In the genomic region with DNA sequence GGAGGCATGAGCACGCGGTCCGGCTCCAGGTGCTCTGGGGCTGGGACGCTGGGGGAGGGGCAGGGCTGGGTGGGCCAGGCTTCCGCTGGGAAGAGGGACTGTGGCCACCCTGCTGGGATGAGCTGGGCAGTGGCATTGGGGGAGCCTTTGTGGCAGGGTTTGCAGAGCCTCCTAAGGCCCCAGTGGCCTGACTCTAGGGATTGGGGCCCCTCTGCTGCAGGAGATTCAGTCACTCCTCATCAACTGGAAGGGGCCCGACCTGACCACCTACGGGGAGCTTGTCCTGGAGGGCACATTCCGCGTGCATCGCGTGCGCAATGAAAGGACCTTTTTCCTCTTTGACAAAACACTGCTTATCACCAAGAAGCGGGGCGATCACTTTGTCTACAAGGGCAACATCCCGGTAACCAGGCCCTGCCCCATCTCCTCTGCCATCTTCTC, we compare ENCODE assay signal across 22 cellular contexts.
"Had no signal": no experiment of that assay in that cellular context is flagged by ENCODE, and none has a peak within 500 bp of the region (broad histone marks: within the 10 kb centered on the region; RNA-seq: fewer than 3 reads in every experiment).

No MANE protein-coding gene starts in this region.

- H3K4me3 ChIP-seq: adrenal gland, left lung, sigmoid colon, SJSA1, testis, upper lobe of left lung had no signal

- H3K27me3 Mint-ChIP-seq: activated CD8-positive, alpha-beta memory T cell treated with anti-CD3 and anti-CD28 coated beads, Interleukin-2, amount 10 ng/mL, durations not matched to agents 7 days and 5 days had no signal

- H3K9me3 Mint-ChIP-seq: activated naive CD4-positive, alpha-beta T cell treated with anti-CD3 and anti-CD28 coated beads, Interleukin-2, amount 50 U/mL, for 72 hours; memory B cell; stimulated activated memory B cell treated with anti-CD40 and anti-IgM and Interleukin-4, amounts not matched to agents 10 μg/mL and 1 μg/mL and 100 μg/mL, for 72 hours had no signal

- H3K4me1 ChIP-seq: adrenal gland, testis had no signal

- DNase-seq: activated CD4-positive, alpha-beta T cell treated with anti-CD3 and anti-CD28 coated beads for 1 hour; activated CD4-positive, alpha-beta T cell treated with anti-CD3 and anti-CD28 coated beads, Interleukin-2, amount 50 U/mL, for 48 hours; activated CD8-positive, alpha-beta memory T cell treated with anti-CD3 and anti-CD28 coated beads, Interleukin-2, amount 10 ng/mL, durations not matched to agents 7 days and 5 days; activated T-cell treated with anti-CD3 and anti-CD28 coated beads, Interleukin-2, amount 50 U/mL, for 1 hour; adrenal gland; erythroblast; foreskin melanocyte; hypothalamus; left lung; sigmoid colon; stimulated activated CD4-positive, alpha-beta T cell treated with anti-CD3 and anti-CD28 coated beads, Interleukin-4, amount 100 ng/mL, for 4 hours; T-helper 2 cell; testis; WERI-Rb-1 had no signal

- H3K36me3 Mint-ChIP-seq: activated naive CD4-positive, alpha-beta T cell treated with anti-CD3 and anti-CD28 coated beads, Interleukin-2, amount 50 U/mL, for 72 hours; memory B cell; stimulated activated memory B cell treated with anti-CD40 and anti-IgM and Interleukin-4, amounts not matched to agents 10 μg/mL and 1 μg/mL and 100 μg/mL, for 72 hours had no signal

- H3K27ac ChIP-seq: adrenal gland, left lung, parathyroid adenoma, sigmoid colon, SJSA1, testis, upper lobe of left lung, WERI-Rb-1 had no signal

- FAIRE-seq: astrocyte, keratinocyte had no signal

- H3K27ac Mint-ChIP-seq: activated CD8-positive, alpha-beta memory T cell treated with anti-CD3 and anti-CD28 coated beads, Interleukin-2, amount 10 ng/mL, durations not matched to agents 7 days and 5 days; memory B cell; stimulated activated memory B cell treated with anti-CD40 and anti-IgM and Interleukin-4, amounts not matched to agents 10 μg/mL and 1 μg/mL and 100 μg/mL, for 72 hours had no signal

- H3K4me3 Mint-ChIP-seq: activated CD8-positive, alpha-beta memory T cell treated with anti-CD3 and anti-CD28 coated beads, Interleukin-2, amount 10 ng/mL, durations not matched to agents 7 days and 5 days; memory B cell; stimulated activated memory B cell treated with anti-CD40 and anti-IgM and Interleukin-4, amounts not matched to agents 10 μg/mL and 1 μg/mL and 100 μg/mL, for 72 hours had no signal

- ATAC-seq: activated CD8-positive, alpha-beta memory T cell treated with anti-CD3 and anti-CD28 coated beads, Interleukin-2, amount 10 ng/mL, durations not matched to agents 7 days and 5 days; activated naive CD4-positive, alpha-beta T cell treated with anti-CD3 and anti-CD28 coated beads, Interleukin-2, amount 50 U/mL, for 72 hours; left lung; stimulated activated memory B cell treated with anti-CD40 and anti-IgM and Interleukin-4, amounts not matched to agents 10 μg/mL and 1 μg/mL and 100 μg/mL, for 72 hours had no signal

- H3K9me3 ChIP-seq: adrenal gland, left lung, sigmoid colon, SJSA1, testis, upper lobe of left lung had no signal

- H3K27me3 ChIP-seq: adrenal gland, left lung, sigmoid colon, SJSA1, testis, upper lobe of left lung had no signal
